In the genomic region with DNA sequence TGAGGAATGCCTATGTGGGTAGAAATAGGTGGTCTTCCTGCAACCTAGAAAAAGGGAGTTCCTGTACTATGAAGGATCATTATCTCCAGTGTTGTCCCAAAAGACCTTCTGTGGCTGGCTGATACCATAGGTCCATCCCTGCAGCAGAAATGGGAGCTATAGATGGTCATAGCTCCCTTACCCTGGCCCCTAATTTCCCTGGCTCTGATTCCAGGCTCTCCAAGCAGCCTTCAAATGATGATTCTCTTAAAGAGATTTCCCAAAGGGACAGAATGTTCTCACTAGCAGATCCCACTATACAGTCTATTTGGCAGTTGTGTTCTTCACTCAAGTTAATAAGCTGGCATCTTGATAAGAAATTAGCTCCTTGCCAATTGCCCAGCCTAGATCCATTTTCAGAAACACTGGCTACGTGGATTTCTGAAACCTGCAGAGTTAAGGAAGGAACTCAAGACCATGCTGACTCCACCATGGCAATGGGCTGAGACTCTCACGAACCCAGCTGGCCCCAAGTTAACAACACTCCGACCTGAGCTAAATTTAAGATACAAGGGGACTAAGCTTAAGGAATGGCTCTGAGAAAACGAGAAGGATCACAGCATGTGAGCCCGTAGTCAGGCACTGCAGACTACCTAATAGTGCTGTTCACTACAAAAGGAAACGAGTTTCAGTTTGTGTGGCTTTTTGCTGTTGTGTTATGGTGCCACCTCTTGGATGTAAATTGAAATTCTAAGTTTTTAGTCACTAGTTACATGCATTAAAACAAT, we compare ENCODE assay signal across 8 cellular contexts.
DNase-seq lines count a peak whose midpoint lies in the region; ATAC-seq and FAIRE-seq lines count a peak whose summit lies in the region.

No MANE protein-coding gene starts in this region.

- DNase-seq in DMS53 (lab: John Stamatoyannopoulos, UW) (peak; percentile 72), HuH-7.5 (ENCODE audit: low spot score) (peak; percentile 35), SHP77 (lab: John Stamatoyannopoulos, UW) (peak; percentile 38 to 55), brain pericyte (ENCODE audit: low read depth, low spot score) (peak; percentile 27), T1000 (lab: John Stamatoyannopoulos, UW) (no peak)

- H3K9me3 Mint-ChIP-seq in stimulated activated memory B cell treated with anti-CD40 and anti-IgM and Interleukin-4, amounts not matched to agents 10 μg/mL and 1 μg/mL and 100 μg/mL, for 72 hours = no peaks in the 10 kb centered on the region

- ATAC-seq in GM19395 (IDR thresholded peaks at IDR 0.05; ENCODE audit: unreplicated experiment) = peak; percentile 80
- ATAC-seq in stimulated activated memory B cell treated with anti-CD40 and anti-IgM and Interleukin-4, amounts not matched to agents 10 μg/mL and 1 μg/mL and 100 μg/mL, for 72 hours = peak; percentile 78

- H3K4me3 Mint-ChIP-seq in stimulated activated memory B cell treated with anti-CD40 and anti-IgM and Interleukin-4, amounts not matched to agents 10 μg/mL and 1 μg/mL and 100 μg/mL, for 72 hours = peak overlapping the region; percentile 36

- no peaks in the 10 kb centered on the region for H3K4me1 Mint-ChIP-seq in stimulated activated memory B cell treated with anti-CD40 and anti-IgM and Interleukin-4, amounts not matched to agents 10 μg/mL and 1 μg/mL and 100 μg/mL, for 72 hours

- peak; percentile 78 for FAIRE-seq in islet of Langerhans (lab: Jason Lieb, UNC)

- no peaks in the 10 kb centered on the region for H3K36me3 Mint-ChIP-seq in stimulated activated memory B cell treated with anti-CD40 and anti-IgM and Interleukin-4, amounts not matched to agents 10 μg/mL and 1 μg/mL and 100 μg/mL, for 72 hours

- no peaks in the 10 kb centered on the region for H3K27me3 Mint-ChIP-seq in stimulated activated memory B cell treated with anti-CD40 and anti-IgM and Interleukin-4, amounts not matched to agents 10 μg/mL and 1 μg/mL and 100 μg/mL, for 72 hours

- H3K27ac Mint-ChIP-seq in stimulated activated memory B cell treated with anti-CD40 and anti-IgM and Interleukin-4, amounts not matched to agents 10 μg/mL and 1 μg/mL and 100 μg/mL, for 72 hours = peak overlapping the region; percentile 50
